Comparison of ENCODE assay signal across 37 cellular contexts in the genomic region with DNA sequence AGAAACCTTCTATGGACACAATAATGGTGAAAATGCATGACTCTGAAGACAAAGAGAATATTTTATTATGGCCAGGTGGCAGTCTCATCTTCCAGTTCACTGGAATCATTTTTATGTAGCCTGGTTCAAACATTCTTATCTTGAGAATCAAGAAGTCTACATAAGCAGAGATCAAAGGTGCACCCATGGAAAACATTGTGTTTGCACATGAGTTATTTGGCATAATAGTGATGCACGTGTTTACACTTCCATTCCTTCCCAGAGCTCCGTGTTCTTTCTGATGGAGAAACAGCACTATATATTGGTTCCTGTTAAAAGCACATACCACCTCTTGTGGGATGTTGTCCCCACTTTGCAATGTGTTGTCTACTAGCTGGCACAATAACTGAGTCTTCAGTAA.
"Had no signal": no experiment of that assay in that cellular context is flagged by ENCODE, and none has a peak within 500 bp of the region (broad histone marks: within the 10 kb centered on the region; RNA-seq: fewer than 3 reads in every experiment).

No MANE protein-coding gene starts in this region.

- H3K4me1 ChIP-seq: adrenal gland, breast epithelium, colonic mucosa, esophagus squamous epithelium, gastroesophageal sphincter, heart right ventricle had no signal

- H3K4me3 Mint-ChIP-seq: activated CD4-positive, alpha-beta memory T cell treated with anti-CD3 and anti-CD28 coated beads for 36 hours; activated CD4-positive, alpha-beta T cell treated with anti-CD3 and anti-CD28 coated beads for 36 hours; activated CD4-positive, alpha-beta T cell treated with anti-CD3 and anti-CD28 coated beads, Interleukin-2, amount 10 ng/mL, durations not matched to agents 24 days and 14 days; activated CD8-positive, alpha-beta memory T cell treated with anti-CD3 and anti-CD28 coated beads, Interleukin-2, amount 10 ng/mL, durations not matched to agents 7 days and 5 days; activated CD8-positive, alpha-beta T cell treated with anti-CD3 and anti-CD28 coated beads, Interleukin-2, amount 10 ng/mL, durations not matched to agents 7 days and 5 days; activated naive CD4-positive, alpha-beta T cell treated with anti-CD3 and anti-CD28 coated beads for 36 hours; activated naive CD4-positive, alpha-beta T cell treated with anti-CD3 and anti-CD28 coated beads, Interleukin-2, amount 50 U/mL, for 24 hours; activated naive CD8-positive, alpha-beta T cell treated with anti-CD3 and anti-CD28 coated beads for 36 hours; activated naive CD8-positive, alpha-beta T cell treated with anti-CD3 and anti-CD28 coated beads, Interleukin-2, amount 50 U/mL, for 24 hours; activated T-helper 1 cell treated with anti-CD3 and anti-CD28 coated beads, Interleukin-12 subunit alpha, Interleukin-12 subunit beta, Interleukin-2, Interleukin-4 antibody, amounts not matched to agents 30 ng/mL and 10 ng/mL and 1 ng/mL, durations not matched to agents 14 hours and 24 hours and 36 hours; brain; T-helper 17 cell; T-helper 2 cell treated with Interferon-gamma antibody and Interleukin-4, amounts not matched to agents 5 μg/mL and 100 μg/mL, for 36 hours had no signal

- DNase-seq: activated CD4-positive, alpha-beta memory T cell treated with anti-CD3 and anti-CD28 coated beads for 36 hours; activated CD4-positive, alpha-beta T cell treated with anti-CD3 and anti-CD28 coated beads for 36 hours; activated CD4-positive, alpha-beta T cell treated with anti-CD3 and anti-CD28 coated beads, Interleukin-2, amount 10 ng/mL, durations not matched to agents 24 days and 14 days; activated CD4-positive, CD25-positive, alpha-beta regulatory T cell; activated CD4-positive, CD25-positive, alpha-beta regulatory T cell treated with anti-CD3 and anti-CD28 coated beads, Interleukin-2, amount 50 U/mL, for 72 hours; activated CD8-positive, alpha-beta memory T cell treated with anti-CD3 and anti-CD28 coated beads, Interleukin-2, amount 10 ng/mL, durations not matched to agents 7 days and 5 days; activated CD8-positive, alpha-beta memory T cell treated with anti-CD3 and anti-CD28 coated beads, Interleukin-2, amount 50 U/mL, for 4 hours; activated CD8-positive, alpha-beta T cell treated with anti-CD3 and anti-CD28 coated beads, Interleukin-2, amount 10 ng/mL, durations not matched to agents 7 days and 5 days; activated effector memory CD4-positive, alpha-beta T cell treated with anti-CD3 and anti-CD28 coated beads, Interleukin-2, amount 50 U/mL, for 16 hours; activated naive CD4-positive, alpha-beta T cell treated with anti-CD3 and anti-CD28 coated beads for 36 hours; activated naive CD8-positive, alpha-beta T cell treated with anti-CD3 and anti-CD28 coated beads for 36 hours; activated naive CD8-positive, alpha-beta T cell treated with anti-CD3 and anti-CD28 coated beads, Interleukin-2, amount 50 U/mL, for 24 hours; activated T-cell treated with anti-CD3 and anti-CD28 coated beads, Interleukin-2, amount 50 U/mL, for 1 hour; activated T-cell treated with anti-CD3 and anti-CD28 coated beads, Interleukin-2, amount 50 U/mL, for 48 hours; adrenal gland; amygdala; aorta; central memory CD4-positive, alpha-beta T cell; cerebellar nuclear complex; colonic mucosa; effector CD8-positive, alpha-beta T cell; esophagus squamous epithelium; foreskin melanocyte; heart right ventricle; T-helper 17 cell; T1000 had no signal

- H3K9me3 Mint-ChIP-seq: activated CD4-positive, alpha-beta T cell treated with anti-CD3 and anti-CD28 coated beads, Interleukin-2, amount 10 ng/mL, durations not matched to agents 24 days and 14 days had no signal

- FAIRE-seq: endometrium, endothelial cell of umbilical vein had no signal

- H3K36me3 Mint-ChIP-seq: activated CD4-positive, alpha-beta memory T cell treated with anti-CD3 and anti-CD28 coated beads for 36 hours; activated CD8-positive, alpha-beta memory T cell treated with anti-CD3 and anti-CD28 coated beads, Interleukin-2, amount 10 ng/mL, durations not matched to agents 7 days and 5 days; activated naive CD4-positive, alpha-beta T cell treated with anti-CD3 and anti-CD28 coated beads, Interleukin-2, amount 50 U/mL, for 24 hours; activated naive CD8-positive, alpha-beta T cell treated with anti-CD3 and anti-CD28 coated beads for 36 hours; brain had no signal

- H3K27ac Mint-ChIP-seq: activated CD4-positive, alpha-beta memory T cell treated with anti-CD3 and anti-CD28 coated beads for 36 hours; activated CD4-positive, alpha-beta T cell treated with anti-CD3 and anti-CD28 coated beads for 36 hours; activated CD4-positive, alpha-beta T cell treated with anti-CD3 and anti-CD28 coated beads, Interleukin-2, amount 10 ng/mL, durations not matched to agents 24 days and 14 days; activated CD8-positive, alpha-beta memory T cell treated with anti-CD3 and anti-CD28 coated beads, Interleukin-2, amount 10 ng/mL, durations not matched to agents 7 days and 5 days; activated CD8-positive, alpha-beta T cell treated with anti-CD3 and anti-CD28 coated beads, Interleukin-2, amount 10 ng/mL, durations not matched to agents 7 days and 5 days; activated naive CD4-positive, alpha-beta T cell treated with anti-CD3 and anti-CD28 coated beads for 36 hours; activated naive CD4-positive, alpha-beta T cell treated with anti-CD3 and anti-CD28 coated beads, Interleukin-2, amount 50 U/mL, for 24 hours; activated naive CD8-positive, alpha-beta T cell treated with anti-CD3 and anti-CD28 coated beads for 36 hours; activated naive CD8-positive, alpha-beta T cell treated with anti-CD3 and anti-CD28 coated beads, Interleukin-2, amount 50 U/mL, for 24 hours; activated T-helper 1 cell treated with anti-CD3 and anti-CD28 coated beads, Interleukin-12 subunit alpha, Interleukin-12 subunit beta, Interleukin-2, Interleukin-4 antibody, amounts not matched to agents 30 ng/mL and 10 ng/mL and 1 ng/mL, durations not matched to agents 14 hours and 24 hours and 36 hours; activated T-helper 2 cell treated with anti-CD3 and anti-CD28 coated beads, Interferon-gamma antibody, Interleukin-2, Interleukin-4, amounts not matched to agents 10 μg/mL and 5 μg/mL and 100 μg/mL, durations not matched to agents 14 hours and 24 hours and 36 hours; brain; T-helper 17 cell; T-helper 2 cell treated with Interferon-gamma antibody and Interleukin-4, amounts not matched to agents 5 μg/mL and 100 μg/mL, for 36 hours had no signal

- H3K4me3 ChIP-seq: adrenal gland, breast epithelium, cardiac muscle cell, colonic mucosa, esophagus squamous epithelium, gastroesophageal sphincter, heart right ventricle had no signal

- H3K4me1 Mint-ChIP-seq: activated CD4-positive, alpha-beta T cell treated with anti-CD3 and anti-CD28 coated beads for 36 hours; activated CD4-positive, alpha-beta T cell treated with anti-CD3 and anti-CD28 coated beads, Interleukin-2, amount 10 ng/mL, durations not matched to agents 24 days and 14 days; activated CD8-positive, alpha-beta memory T cell treated with anti-CD3 and anti-CD28 coated beads, Interleukin-2, amount 10 ng/mL, durations not matched to agents 7 days and 5 days; activated naive CD4-positive, alpha-beta T cell treated with anti-CD3 and anti-CD28 coated beads, Interleukin-2, amount 50 U/mL, for 24 hours; activated naive CD8-positive, alpha-beta T cell treated with anti-CD3 and anti-CD28 coated beads for 36 hours; activated naive CD8-positive, alpha-beta T cell treated with anti-CD3 and anti-CD28 coated beads, Interleukin-2, amount 50 U/mL, for 24 hours; T-helper 17 cell had no signal

- H3K27me3 Mint-ChIP-seq: activated CD4-positive, alpha-beta memory T cell treated with anti-CD3 and anti-CD28 coated beads for 36 hours; activated CD4-positive, alpha-beta T cell treated with anti-CD3 and anti-CD28 coated beads for 36 hours; activated CD4-positive, alpha-beta T cell treated with anti-CD3 and anti-CD28 coated beads, Interleukin-2, amount 10 ng/mL, durations not matched to agents 24 days and 14 days; activated CD8-positive, alpha-beta memory T cell treated with anti-CD3 and anti-CD28 coated beads, Interleukin-2, amount 10 ng/mL, durations not matched to agents 7 days and 5 days; activated naive CD4-positive, alpha-beta T cell treated with anti-CD3 and anti-CD28 coated beads, Interleukin-2, amount 50 U/mL, for 24 hours; activated naive CD8-positive, alpha-beta T cell treated with anti-CD3 and anti-CD28 coated beads for 36 hours; activated naive CD8-positive, alpha-beta T cell treated with anti-CD3 and anti-CD28 coated beads, Interleukin-2, amount 50 U/mL, for 24 hours; brain; T-helper 17 cell had no signal

- H3K9me3 ChIP-seq: colonic mucosa had no signal

- H3K27ac ChIP-seq: adrenal gland, breast epithelium, cardiac muscle cell, colonic mucosa, epithelial cell of prostate, esophagus squamous epithelium, gastroesophageal sphincter, heart right ventricle had no signal

- H3K27me3 ChIP-seq: adrenal gland, breast epithelium, cardiac muscle cell, colonic mucosa, esophagus squamous epithelium, gastroesophageal sphincter, heart right ventricle had no signal

- ATAC-seq: activated CD4-positive, alpha-beta T cell treated with anti-CD3 and anti-CD28 coated beads for 36 hours; activated CD8-positive, alpha-beta memory T cell treated with anti-CD3 and anti-CD28 coated beads, Interleukin-2, amount 10 ng/mL, durations not matched to agents 7 days and 5 days; activated CD8-positive, alpha-beta T cell treated with anti-CD3 and anti-CD28 coated beads, Interleukin-2, amount 10 ng/mL, durations not matched to agents 7 days and 5 days; activated naive CD8-positive, alpha-beta T cell treated with anti-CD3 and anti-CD28 coated beads, Interleukin-2, amount 50 U/mL, for 24 hours; gastroesophageal sphincter; heart right ventricle; T-helper 17 cell had no signal

- H3K36me3 ChIP-seq: adrenal gland, breast epithelium, cardiac muscle cell, colonic mucosa, esophagus squamous epithelium, gastroesophageal sphincter, heart right ventricle had no signal
